Comparison of ENCODE assay signal across 1 cellular context in genomic region chr12:108547633-108548172, GRCh38.
TF ChIP-seq lines count a peak whose summit lies in the region.

No MANE protein-coding gene starts in this region.

TF ChIP-seq in HepG2, 621 proteins besides CTCF, POLR2A, EP300 and RAD21:
- no peak for TF ChIP-seq ZNF136 (CRISPR knock-in tag; IDR thresholded peaks at IDR 0.05; ENCODE audit: low read depth)
- peak; percentile 23 for TF ChIP-seq RBM22 (optimal IDR thresholded peaks at IDR 0.05; ENCODE audit: low read length)
- TF ChIP-seq HHEX (CRISPR knock-in tag; IDR thresholded peaks at IDR 0.05), result no peak
